In genomic region chr3:58059349-58060321, GRCh38 we compare ENCODE assay signal across 1 cellular context.
A peak's percentile ranks its signal among the peaks of the same experiment; 100 is the strongest.
TF ChIP-seq lines count a peak whose summit lies in the region.

No MANE protein-coding gene starts in this region.

TF ChIP-seq in K562, 482 proteins besides CTCF, POLR2A, EP300 and RAD21 (continued from another document):
- TF ChIP-seq YY1 (IDR thresholded peaks at IDR 0.05; ENCODE audit: borderline replicate concordance in 1 of 3, control insufficient read depth in 1 of 3, extremely low read depth in 1 of 3, insufficient read depth in 3 of 3, insufficient read length in 1 of 3, insufficient replicate concordance in 2 of 3, low read depth in 1 of 3, low read length in 2 of 3) (no peak), MEF2A (IDR thresholded peaks at IDR 0.05; ENCODE audit: control insufficient read depth, low read depth, low read length) (0 out of 2 replicates have a peak, but pooled peaks have one; percentile 38), IFI16 (CRISPR knock-in tag; IDR thresholded peaks at IDR 0.05) (no peak), ZFP30 (CRISPR knock-in tag; IDR thresholded peaks at IDR 0.05; ENCODE audit: borderline replicate concordance) (no peak), HDGF (IDR thresholded peaks at IDR 0.05) (no peak), KDM1A (IDR thresholded peaks at IDR 0.05) (peak in 1 of 2 experiments; percentile 53; a peak in 2 of 4 replicates), GMEB1 (CRISPR knock-in tag; IDR thresholded peaks at IDR 0.05) (no peak), ZNF274 (IDR thresholded peaks at IDR 0.05; ENCODE audit: borderline replicate concordance, low read depth, low read length) (no peak), CREBBP (IDR thresholded peaks at IDR 0.05; ENCODE audit: low read depth, low read length) (no peak), ZMIZ1 (IDR thresholded peaks at IDR 0.05; ENCODE audit: low read depth in 2 of 2, low read length in 2 of 2) (no peak), ZNF785 (CRISPR knock-in tag; IDR thresholded peaks at IDR 0.05) (no peak), ZNF324 (CRISPR knock-in tag; IDR thresholded peaks at IDR 0.05) (no peak), ERF (CRISPR knock-in tag; IDR thresholded peaks at IDR 0.05) (no peak), PURB (CRISPR knock-in tag; IDR thresholded peaks at IDR 0.05; ENCODE audit: low read depth) (no peak), TAF9B (IDR thresholded peaks at IDR 0.05; ENCODE audit: partially characterized antibody) (no peak), XRCC3 (IDR thresholded peaks at IDR 0.05) (no peak), RUNX1 (IDR thresholded peaks at IDR 0.05; ENCODE audit: low read depth) (no peak), SRSF9 (IDR thresholded peaks at IDR 0.05; ENCODE audit: borderline replicate concordance, low read depth, low read length) (no peak), POLR3A (IDR thresholded peaks at IDR 0.05; ENCODE audit: borderline replicate concordance, extremely low read depth, insufficient read depth, insufficient read length) (no peak), SIN3B (IDR thresholded peaks at IDR 0.05; ENCODE audit: low read depth) (no peak), CBFA2T3 (IDR thresholded peaks at IDR 0.05) (peak; percentile 64), TRIM25 (IDR thresholded peaks at IDR 0.05; ENCODE audit: borderline replicate concordance) (no peak), ZNF507 (tag; conservative IDR thresholded peaks at IDR 0.05) (no peak), ZNF165 (CRISPR knock-in tag; IDR thresholded peaks at IDR 0.05; ENCODE audit: borderline replicate concordance) (no peak), CREM (IDR thresholded peaks at IDR 0.05; ENCODE audit: low read depth) (peak; percentile 41; the same call in 1 of the 2 replicates), KLF16 (IDR thresholded peaks at IDR 0.05) (no peak), ZFP36 (IDR thresholded peaks at IDR 0.05; ENCODE audit: low read depth, low read length, partially characterized antibody) (no peak), IRF9 (tag; IDR thresholded peaks at IDR 0.05) (no peak), HINFP (tag; conservative IDR thresholded peaks at IDR 0.05; ENCODE audit: low read depth) (no peak), KLF6 (CRISPR knock-in tag; IDR thresholded peaks at IDR 0.05; ENCODE audit: borderline replicate concordance) (no peak), CBX1 (IDR thresholded peaks at IDR 0.05; ENCODE audit: low read depth) (no peak), FOXJ2 (tag; IDR thresholded peaks at IDR 0.05) (peak; percentile 93), MCM7 (IDR thresholded peaks at IDR 0.05) (no peak), ZNF316 (IDR thresholded peaks at IDR 0.05) (no peak), CBX8 (IDR thresholded peaks at IDR 0.05; ENCODE audit: borderline replicate concordance, extremely low read depth, low read depth, low read length, poor library complexity, severe bottlenecking) (no peak), SMARCA5 (IDR thresholded peaks at IDR 0.05) (no peak), ZNF121 (CRISPR knock-in tag; conservative IDR thresholded peaks at IDR 0.05) (no peak), WHSC1 (IDR thresholded peaks at IDR 0.05; ENCODE audit: low read length) (no peak), BRD9 (IDR thresholded peaks at IDR 0.05; ENCODE audit: low read depth, partially characterized antibody) (no peak), ZBED1 (IDR thresholded peaks at IDR 0.05) (no peak), ZSCAN32 (CRISPR knock-in tag; IDR thresholded peaks at IDR 0.05) (no peak), RBM22 (IDR thresholded peaks at IDR 0.05; ENCODE audit: low read depth, low read length, poor library complexity, severe bottlenecking) (no peak), MCM5 (IDR thresholded peaks at IDR 0.05; ENCODE audit: low read depth) (no peak), ZNF24 (IDR thresholded peaks at IDR 0.05) (no peak)
TF ChIP-seq in K562: peak in this region for 73.
